21 cellular contexts compared by ENCODE assay signal in genomic region chr18:9437672-9438071, GRCh38.
"Had no signal": no experiment of that assay in that cellular context is flagged by ENCODE, and none has a peak within 500 bp of the region (broad histone marks: within the 10 kb centered on the region; RNA-seq: fewer than 3 reads in every experiment).

No MANE protein-coding gene starts in this region.

- H3K9me2 ChIP-seq: SK-N-SH had no signal

- H3K27ac ChIP-seq: RWPE1 had no signal

- H3K27me3 ChIP-seq: MG63 had no signal

- H3K4me3 ChIP-seq: MG63 had no signal

- H3K9ac ChIP-seq: SK-N-SH had no signal

- H3K36me3 ChIP-seq: MG63 had no signal

- H3K9me3 ChIP-seq: MG63, SK-N-SH had no signal

- H3K4me2 ChIP-seq: SK-N-SH had no signal

- DNase-seq: Karpas-422, NCI-H1092 treated with DMSO at 0.1 percent for 48 hours, NCI-H1436, NCI-H187, NCI-H2029, NCI-H2081 treated with DMSO at 0.1 percent for 48 hours, NCI-H2171, NCI-H226, NCI-H446, NCI-H510A, NCI-H524 treated with DMSO at 0.1 percent for 48 hours, NCI-H69, NCI-H774, PC-3, SHP77, SK-N-SH, SW 1271 had no signal

- ATAC-seq: HepG2, Panc1, PC-3 had no signal
